In the genomic region with DNA sequence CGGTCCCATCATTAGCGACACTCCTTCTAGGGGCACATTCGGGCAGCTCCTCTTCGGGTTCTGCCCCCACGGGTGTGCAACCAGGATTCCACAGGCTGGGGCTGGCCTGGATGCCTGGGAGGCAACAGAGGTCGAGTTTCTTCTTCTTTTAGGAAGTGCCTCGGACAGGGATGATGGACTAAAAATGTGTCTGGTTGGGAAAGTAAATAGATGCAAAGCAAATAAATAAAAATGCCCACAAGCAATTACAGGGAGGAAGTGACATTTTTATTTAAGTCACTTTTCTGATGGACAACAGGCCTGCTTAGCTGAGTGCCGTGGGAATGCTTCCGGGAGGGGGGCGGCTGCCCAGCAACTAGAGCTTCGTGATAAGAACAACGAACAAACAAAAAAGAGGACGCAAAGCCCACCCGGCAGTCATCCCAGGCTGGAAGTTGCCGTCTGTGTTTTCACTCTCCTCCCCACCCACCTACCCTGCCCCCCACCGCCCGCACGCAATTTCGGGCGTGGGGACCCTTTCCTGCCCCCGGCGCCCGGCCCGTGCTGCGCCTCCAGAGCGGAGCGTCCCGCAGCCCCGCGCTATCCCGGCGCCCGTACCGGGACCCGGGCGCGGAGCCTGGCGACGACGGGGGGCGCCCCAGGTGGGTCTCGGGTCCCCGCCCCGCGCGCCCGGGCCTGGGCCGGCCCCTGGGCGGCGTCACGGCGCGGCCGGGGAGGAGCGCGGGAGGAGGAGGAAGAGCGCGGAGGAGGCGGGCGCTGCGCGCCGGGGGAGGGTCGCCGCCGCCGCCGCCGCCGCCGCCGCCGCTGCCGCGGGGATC, we compare ENCODE assay signal across 8 cellular contexts. TPM values are rescaled to one million over a fixed set of nuclear protein-coding genes. Genes with fewer than 3 reads are reported as not detected.
DNase-seq lines count a peak whose midpoint lies in the region; ATAC-seq and TF ChIP-seq lines count a peak whose summit lies in the region.

No MANE protein-coding gene starts in this region.

- peak overlapping the region; percentile 87 for H3K4me2 ChIP-seq in BLaER1

- peaks cover 69% of the 10 kb centered on the region for H3K4me1 Mint-ChIP-seq in activated T-helper 2 cell treated with anti-CD3 and anti-CD28 coated beads, Interferon-gamma antibody, Interleukin-2, Interleukin-4, amounts not matched to agents 10 μg/mL and 5 μg/mL and 100 μg/mL, durations not matched to agents 14 hours and 24 hours and 36 hours (ENCODE audit: low read depth)
- H3K4me1 Mint-ChIP-seq in natural killer cell treated with Interleukin-12 subunit alpha and Interleukin-12 subunit beta and Interleukin-15 and Interleukin-18, amount 100 ng/mL, for 72 hours (ENCODE audit: low read depth in 2 of 2) = peaks cover 49 to 76% of the 10 kb centered on the region in 2 donors

- H3K4me1 ChIP-seq in BLaER1 = peaks cover 51% of the 10 kb centered on the region
- H3K4me1 ChIP-seq in NT2/D1 (ENCODE audit: insufficient read depth, insufficient read length) = peaks cover 3% of the 10 kb centered on the region

- H3K27me3 ChIP-seq in BLaER1 = no peaks in the 10 kb centered on the region
- H3K27me3 ChIP-seq in NT2/D1 (ENCODE audit: insufficient read depth, insufficient read length) = peaks cover 24% of the 10 kb centered on the region

- ATAC-seq in GM19025 (IDR thresholded peaks at IDR 0.05; ENCODE audit: low read depth, unreplicated experiment) (peak; percentile 79), HG03108 (IDR thresholded peaks at IDR 0.05; ENCODE audit: unreplicated experiment) (peak; percentile 60)
- peak; percentile 90 to 94 for ATAC-seq in natural killer cell treated with Interleukin-12 subunit alpha and Interleukin-12 subunit beta and Interleukin-15 and Interleukin-18, amount 100 ng/mL, for 72 hours

- no peak for TF ChIP-seq CTCF in fibroblast of pulmonary artery (IDR thresholded peaks at IDR 0.05; ENCODE audit: low read length, missing control alignments)

- H3K27ac Mint-ChIP-seq in activated T-helper 2 cell treated with anti-CD3 and anti-CD28 coated beads, Interferon-gamma antibody, Interleukin-2, Interleukin-4, amounts not matched to agents 10 μg/mL and 5 μg/mL and 100 μg/mL, durations not matched to agents 14 hours and 24 hours and 36 hours = peak overlapping the region; percentile 83
- peak overlapping the region; percentile 74 to 92 for H3K27ac Mint-ChIP-seq in natural killer cell treated with Interleukin-12 subunit alpha and Interleukin-12 subunit beta and Interleukin-15 and Interleukin-18, amount 100 ng/mL, for 72 hours

- no peak for DNase-seq in NT2/D1 (ENCODE audit: low read depth, low spot score)
- DNase-seq in activated T-helper 2 cell treated with anti-CD3 and anti-CD28 coated beads, Interferon-gamma antibody, Interleukin-2, Interleukin-4, amounts not matched to agents 10 μg/mL and 5 μg/mL and 100 μg/mL, durations not matched to agents 14 hours and 24 hours and 36 hours (ENCODE audit: low spot score) = peak; percentile 54
- DNase-seq in fibroblast of pulmonary artery (ENCODE audit: low read depth) = peak; percentile 54
- DNase-seq in natural killer cell treated with Interleukin-12 subunit alpha and Interleukin-12 subunit beta and Interleukin-15 and Interleukin-18, amount 100 ng/mL, for 72 hours (ENCODE audit: low spot score) = peak; percentile 75
- peak; percentile 56 for DNase-seq in ureter (ENCODE audit: low spot score)

- H3K4me3 Mint-ChIP-seq in activated T-helper 2 cell treated with anti-CD3 and anti-CD28 coated beads, Interferon-gamma antibody, Interleukin-2, Interleukin-4, amounts not matched to agents 10 μg/mL and 5 μg/mL and 100 μg/mL, durations not matched to agents 14 hours and 24 hours and 36 hours (ENCODE audit: low read depth) = peak overlapping the region; percentile 80
- peak overlapping the region; percentile 91 for H3K4me3 Mint-ChIP-seq in natural killer cell treated with Interleukin-12 subunit alpha and Interleukin-12 subunit beta and Interleukin-15 and Interleukin-18, amount 100 ng/mL, for 72 hours

- peaks cover 6% of the 10 kb centered on the region for H3K9me3 Mint-ChIP-seq in activated T-helper 2 cell treated with anti-CD3 and anti-CD28 coated beads, Interferon-gamma antibody, Interleukin-2, Interleukin-4, amounts not matched to agents 10 μg/mL and 5 μg/mL and 100 μg/mL, durations not matched to agents 14 hours and 24 hours and 36 hours
- no peaks in the 10 kb centered on the region for H3K9me3 Mint-ChIP-seq in natural killer cell treated with Interleukin-12 subunit alpha and Interleukin-12 subunit beta and Interleukin-15 and Interleukin-18, amount 100 ng/mL, for 72 hours

- peaks cover 41% of the 10 kb centered on the region for H3K36me3 Mint-ChIP-seq in activated T-helper 2 cell treated with anti-CD3 and anti-CD28 coated beads, Interferon-gamma antibody, Interleukin-2, Interleukin-4, amounts not matched to agents 10 μg/mL and 5 μg/mL and 100 μg/mL, durations not matched to agents 14 hours and 24 hours and 36 hours (ENCODE audit: low read depth)
- no peaks in the 10 kb centered on the region for H3K36me3 Mint-ChIP-seq in natural killer cell treated with Interleukin-12 subunit alpha and Interleukin-12 subunit beta and Interleukin-15 and Interleukin-18, amount 100 ng/mL, for 72 hours

- H3K36me3 ChIP-seq in BLaER1 = peaks cover 4% of the 10 kb centered on the region
- H3K36me3 ChIP-seq in NT2/D1 (ENCODE audit: insufficient read depth, insufficient read length, low read length) = peaks cover 19% of the 10 kb centered on the region

- H3K9ac ChIP-seq in BLaER1 (peak overlapping the region; percentile 95), NT2/D1 (ENCODE audit: insufficient read length, low read depth) (no peak overlapping the region)

- intact Hi-C loops in activated T-helper 2 cell treated with anti-CD3 and anti-CD28 coated beads, Interferon-gamma antibody, Interleukin-2, Interleukin-4, amounts not matched to agents 10 μg/mL and 5 μg/mL and 100 μg/mL, durations not matched to agents 14 hours and 24 hours and 36 hours (cut with micrococcal nuclease) = no loop called here

- H3K27ac ChIP-seq in BLaER1 = peak overlapping the region; percentile 93

- H3K4me3 ChIP-seq in BLaER1 (peak overlapping the region; percentile 98), NT2/D1 (ENCODE audit: insufficient read length, low read depth) (peak overlapping the region; percentile 38), fibroblast of pulmonary artery (replicated peaks; ENCODE audit: low read depth, low read length) (peak overlapping the region; percentile 78)

- H3K27me3 Mint-ChIP-seq in activated T-helper 2 cell treated with anti-CD3 and anti-CD28 coated beads, Interferon-gamma antibody, Interleukin-2, Interleukin-4, amounts not matched to agents 10 μg/mL and 5 μg/mL and 100 μg/mL, durations not matched to agents 14 hours and 24 hours and 36 hours (ENCODE audit: low read depth) = no peaks in the 10 kb centered on the region
- no peaks in the 10 kb centered on the region for H3K27me3 Mint-ChIP-seq in natural killer cell treated with Interleukin-12 subunit alpha and Interleukin-12 subunit beta and Interleukin-15 and Interleukin-18, amount 100 ng/mL, for 72 hours

- H4K20me1 ChIP-seq in BLaER1 = peaks cover 42% of the 10 kb centered on the region

- H3K9me3 ChIP-seq in BLaER1 = no peaks in the 10 kb centered on the region
- no peaks in the 10 kb centered on the region for H3K9me3 ChIP-seq in NT2/D1 (ENCODE audit: insufficient read depth, low read length)

RNA-seq across cellular contexts. Expression of a gene that starts 0.4 kb away (rescaled TPM):
- 72.4 and 73.9 TPM in 2 replicates for total RNA-seq in activated T-helper 2 cell treated with anti-CD3 and anti-CD28 coated beads, Interferon-gamma antibody, Interleukin-2, Interleukin-4, amounts not matched to agents 10 μg/mL and 5 μg/mL and 100 μg/mL, durations not matched to agents 14 hours and 24 hours and 36 hours
- total RNA-seq in natural killer cell treated with Interleukin-12 subunit alpha and Interleukin-12 subunit beta and Interleukin-15 and Interleukin-18, amount 100 ng/mL, for 72 hours = 10 to 100 TPM; 44.7 to 47.4 TPM
- 40.9 TPM for total RNA-seq in ureter

Comparison
In these comparisons a context has a peak if more than half of its experiments do, and no peak if none do; other contexts are left out.
1. H3K4me3 ChIP-seq: peak in every context shown above with its lines; median percentile 98 in BLaER1; 78 in fibroblast of pulmonary artery; 38 in NT2/D1.